Comparison of ENCODE assay signal across 8 cellular contexts in the genomic region with DNA sequence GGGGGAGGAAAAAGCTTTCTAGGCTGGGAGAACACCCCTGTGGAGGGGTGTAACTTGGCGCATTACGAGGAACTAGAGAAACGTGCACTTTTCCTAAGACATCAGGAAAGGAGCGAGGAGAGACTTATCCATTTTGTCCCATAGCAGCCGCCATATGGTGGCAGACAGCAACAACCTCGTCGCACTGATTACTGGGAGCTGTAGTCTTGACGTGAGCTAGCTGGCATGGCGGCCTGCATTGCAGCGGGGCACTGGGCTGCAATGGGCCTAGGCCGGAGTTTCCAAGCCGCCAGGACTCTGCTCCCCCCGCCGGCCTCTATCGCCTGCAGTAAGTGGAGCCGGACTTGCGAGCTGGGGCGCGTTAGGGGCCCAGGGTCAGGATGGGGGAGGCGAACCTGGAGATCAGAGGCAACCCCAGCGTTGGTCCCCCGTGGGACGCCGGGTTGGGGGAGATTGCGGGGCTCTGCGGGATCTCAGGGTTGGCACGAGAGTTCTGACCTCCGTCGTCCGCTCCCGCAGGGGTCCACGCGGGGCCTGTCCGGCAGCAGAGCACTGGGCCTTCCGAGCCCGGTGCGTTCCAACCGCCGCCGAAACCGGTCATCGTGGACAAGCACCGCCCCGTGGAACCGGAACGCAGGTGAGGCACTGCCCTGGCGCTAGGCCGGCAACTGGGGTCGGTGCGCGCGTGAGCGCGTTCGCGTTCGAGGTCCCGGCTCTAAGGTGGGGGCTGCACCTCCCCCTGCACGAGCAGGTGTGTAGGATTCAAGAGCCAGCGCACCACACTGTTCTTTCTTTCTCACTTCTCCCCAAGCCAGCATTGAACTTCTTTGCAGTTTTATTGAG. TPM values are rescaled to one million over a fixed set of nuclear protein-coding genes. Genes with fewer than 3 reads are reported as not detected.
DNase-seq lines count a peak whose midpoint lies in the region; ATAC-seq, FAIRE-seq and TF ChIP-seq lines count a peak whose summit lies in the region.

Gene MRPL19 (plus strand): TSS at position 201 of the 843 bp plus-strand sequence. CDS start 25 bp downstream, at position 226.

- H3K27me3 ChIP-seq in BJ (ENCODE audit: control insufficient read depth, insufficient read depth, low read length) (no peaks in the 10 kb centered on the region), layer of hippocampus (ENCODE audit: control insufficient read depth, insufficient read depth, low read length) (no peaks in the 10 kb centered on the region)

- FAIRE-seq in GM19239 (lab: Jason Lieb, UNC) = peak; percentile 96

- H3K36me3 ChIP-seq in BJ (ENCODE audit: control insufficient read depth, insufficient read depth, low read length) = peaks cover 6% of the 10 kb centered on the region

- DNase-seq in BJ (ENCODE audit: low read depth) (peak; percentile 54), GM19239 (ENCODE audit: insufficient read length, low spot score) (peak; percentile 79), NCI-H524 (lab: John Stamatoyannopoulos, UW) (peak; percentile 78 to 88)
- DNase-seq in activated CD4-positive, alpha-beta T cell treated with anti-CD3 and anti-CD28 coated beads for 4 hours = peak; percentile 71 to 73
- DNase-seq in stimulated activated CD4-positive, alpha-beta T cell treated with anti-CD3 and anti-CD28 coated beads, Interleukin-1b, Interleukin-23, amount 100 ng/mL, for 24 hours (ENCODE audit: low read depth in 4 of 4, low spot score in 1 of 4) = peak; percentile 38 to 61 (median 52)

- H3K4me3 ChIP-seq in BJ (ENCODE audit: low read depth, low read length) = peak within 1 kb of the TSS; percentile 97

- peak; percentile 95 for ATAC-seq in HG03442 (IDR thresholded peaks at IDR 0.05; ENCODE audit: unreplicated experiment)

- no peak for TF ChIP-seq CTCF in BJ (IDR thresholded peaks at IDR 0.05; ENCODE audit: insufficient read depth, low read depth, low read length)

- CTCF ChIA-PET in BJ (lab: Yijun Ruan, JAX) = interaction anchor here (0.7 to 2.6 kb wide), 7 partner anchors 12 to 180 kb away, joined by 3 to 8 read pairs (median 4); no protein-coding TSS in a partner anchor

- H3K27ac ChIP-seq in cingulate gyrus (ENCODE audit: low read depth, low read length) (peak within 1 kb of the TSS; percentile 89), layer of hippocampus (ENCODE audit: low read depth, low read length) (peak within 1 kb of the TSS; percentile 76)

- POLR2A ChIA-PET in BJ (lab: Charles Lee) = no interaction called here

RNA-seq across cellular contexts. Expression of gene MRPL19, which starts in this region (rescaled TPM):
- polyA plus RNA-seq in BJ (2011; rRNA removed) = 13.9 and 33.3 TPM in 2 replicates
- 7.5 and 9.1 TPM in 2 replicates for polyA minus RNA-seq in BJ (2011; rRNA and poly(A)+ RNA removed)

Comparison
In these comparisons a context has a peak if more than half of its experiments do, and no peak if none do; other contexts are left out.
1. Peak in every context shown above with its lines: DNase-seq, ATAC-seq, H3K4me3 ChIP-seq and H3K27ac ChIP-seq.